ENCODE assay signal across 1 cellular context in the genomic region with DNA sequence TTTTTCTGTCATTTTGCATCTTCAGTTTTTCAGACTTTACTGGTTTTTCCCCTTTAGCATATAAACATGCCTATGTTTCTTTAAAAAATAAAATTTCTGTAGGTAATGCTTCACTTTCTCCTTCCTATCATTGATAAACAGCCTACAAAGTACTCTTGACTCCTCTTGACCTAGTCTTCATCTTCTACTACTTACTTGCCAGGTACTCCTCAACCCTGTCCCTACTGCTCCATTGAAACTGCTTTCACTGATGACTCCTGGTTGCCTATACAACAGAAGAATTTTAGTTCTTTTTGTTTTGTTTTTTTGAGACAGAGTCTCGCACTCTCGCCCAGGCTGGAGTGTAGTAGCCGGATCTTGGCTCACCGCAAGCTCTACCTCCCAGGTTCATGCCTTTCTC.
TF ChIP-seq lines count a peak whose summit lies in the region.

No MANE protein-coding gene starts in this region.

TF ChIP-seq in IMR-90, 13 proteins besides CTCF, POLR2A, EP300 and RAD21:
- TF ChIP-seq NFE2L2 (IDR thresholded peaks at IDR 0.05; ENCODE audit: low read depth, low read length): no peak
- no peak for TF ChIP-seq BHLHE40 (IDR thresholded peaks at IDR 0.05; ENCODE audit: low read depth, low read length)
- TF ChIP-seq RFX5 (IDR thresholded peaks at IDR 0.05; ENCODE audit: low read depth, low read length): no peak
